In genomic region chr1:218464871-218465270, GRCh38 we compare ENCODE assay signal across 16 cellular contexts.
"Had no signal": no experiment of that assay in that cellular context is flagged by ENCODE, and none has a peak within 500 bp of the region (broad histone marks: within the 10 kb centered on the region; RNA-seq: fewer than 3 reads in every experiment).

No MANE protein-coding gene starts in this region.

- ATAC-seq: activated T-cell treated with anti-CD3 and anti-CD28 coated beads, Interleukin-2, amount 50 U/mL, for 72 hours; effector memory CD8-positive, alpha-beta T cell; foreskin keratinocyte; heart right ventricle; stimulated activated naive CD8-positive, alpha-beta T cell treated with anti-CD3 and anti-CD28 coated beads, Interleukin-15, amount 100 ng/mL, for 72 hours had no signal

- H3K4me3 Mint-ChIP-seq: activated CD4-positive, alpha-beta memory T cell treated with anti-CD3 and anti-CD28 coated beads for 36 hours; activated naive CD8-positive, alpha-beta T cell treated with anti-CD3 and anti-CD28 coated beads, Interleukin-2, amount 10 ng/mL, durations not matched to agents 7 days and 5 days; activated T-cell treated with anti-CD3 and anti-CD28 coated beads, Interleukin-2, amount 50 U/mL, for 72 hours; effector memory CD8-positive, alpha-beta T cell; stimulated activated naive CD8-positive, alpha-beta T cell treated with anti-CD3 and anti-CD28 coated beads, Interleukin-15, amount 100 ng/mL, for 72 hours had no signal

- DNase-seq: activated CD4-positive, alpha-beta memory T cell treated with anti-CD3 and anti-CD28 coated beads for 36 hours; activated CD4-positive, alpha-beta T cell treated with anti-CD3 and anti-CD28 coated beads for 1 hour; activated naive CD8-positive, alpha-beta T cell treated with anti-CD3 and anti-CD28 coated beads, Interleukin-2, amount 10 ng/mL, durations not matched to agents 7 days and 5 days; activated T-cell treated with anti-CD3 and anti-CD28 coated beads, Interleukin-2, amount 50 U/mL, for 72 hours; caudate nucleus; cortex of kidney; effector memory CD8-positive, alpha-beta T cell; foreskin keratinocyte; heart right ventricle; ovary; stimulated activated CD4-positive, alpha-beta T cell treated with anti-CD3 and anti-CD28 coated beads, Interleukin-15, amount 100 ng/mL, for 24 hours; stimulated activated CD4-positive, alpha-beta T cell treated with anti-CD3 and anti-CD28 coated beads, Interleukin-4, amount 100 ng/mL, for 4 hours; stimulated activated naive CD8-positive, alpha-beta T cell treated with anti-CD3 and anti-CD28 coated beads, Interleukin-15, amount 100 ng/mL, for 72 hours; T-helper 9 cell; uterus had no signal

- H3K36me3 ChIP-seq: heart right ventricle, ovary, uterus had no signal

- H3K9me3 Mint-ChIP-seq: activated CD4-positive, alpha-beta memory T cell treated with anti-CD3 and anti-CD28 coated beads for 36 hours; activated naive CD8-positive, alpha-beta T cell treated with anti-CD3 and anti-CD28 coated beads, Interleukin-2, amount 10 ng/mL, durations not matched to agents 7 days and 5 days; effector memory CD8-positive, alpha-beta T cell; stimulated activated naive CD8-positive, alpha-beta T cell treated with anti-CD3 and anti-CD28 coated beads, Interleukin-15, amount 100 ng/mL, for 72 hours had no signal

- H3K27me3 Mint-ChIP-seq: activated CD4-positive, alpha-beta memory T cell treated with anti-CD3 and anti-CD28 coated beads for 36 hours; effector memory CD8-positive, alpha-beta T cell had no signal

- H3K27ac Mint-ChIP-seq: activated CD4-positive, alpha-beta memory T cell treated with anti-CD3 and anti-CD28 coated beads for 36 hours; activated naive CD8-positive, alpha-beta T cell treated with anti-CD3 and anti-CD28 coated beads, Interleukin-2, amount 10 ng/mL, durations not matched to agents 7 days and 5 days; activated T-cell treated with anti-CD3 and anti-CD28 coated beads, Interleukin-2, amount 50 U/mL, for 72 hours; effector memory CD8-positive, alpha-beta T cell; stimulated activated naive CD8-positive, alpha-beta T cell treated with anti-CD3 and anti-CD28 coated beads, Interleukin-15, amount 100 ng/mL, for 72 hours had no signal

- H3K9me3 ChIP-seq: heart right ventricle, ovary, uterus had no signal

- H3K27ac ChIP-seq: epithelial cell of prostate, foreskin keratinocyte had no signal

- H3K36me3 Mint-ChIP-seq: activated CD4-positive, alpha-beta memory T cell treated with anti-CD3 and anti-CD28 coated beads for 36 hours; activated naive CD8-positive, alpha-beta T cell treated with anti-CD3 and anti-CD28 coated beads, Interleukin-2, amount 10 ng/mL, durations not matched to agents 7 days and 5 days had no signal

- H3K4me1 Mint-ChIP-seq: activated naive CD8-positive, alpha-beta T cell treated with anti-CD3 and anti-CD28 coated beads, Interleukin-2, amount 10 ng/mL, durations not matched to agents 7 days and 5 days; stimulated activated naive CD8-positive, alpha-beta T cell treated with anti-CD3 and anti-CD28 coated beads, Interleukin-15, amount 100 ng/mL, for 72 hours had no signal

- H3K27me3 ChIP-seq: foreskin keratinocyte, heart right ventricle, ovary, uterus had no signal

- H3K4me3 ChIP-seq: heart right ventricle, ovary, uterus had no signal
